22 cellular contexts compared by ENCODE assay signal in genomic region chr18:79918089-79919011, GRCh38. TPM values are rescaled to one million over a fixed set of nuclear protein-coding genes. Genes with fewer than 3 reads are reported as not detected.
DNase-seq lines count a peak whose midpoint lies in the region; ATAC-seq, FAIRE-seq and TF ChIP-seq lines count a peak whose summit lies in the region.
"Had no signal": no experiment of that assay in that cellular context is flagged by ENCODE, and none has a peak within 500 bp of the region (broad histone marks: within the 10 kb centered on the region; RNA-seq: fewer than 3 reads in every experiment).

No MANE protein-coding gene starts in this region.

- H3K4me3 Mint-ChIP-seq in stimulated activated naive CD8-positive, alpha-beta T cell treated with anti-CD3 and anti-CD28 coated beads, Interleukin-15, amount 100 ng/mL, for 72 hours = no peak overlapping the region

- H3K4me3 ChIP-seq in kidney (ENCODE audit: low read length in 2 of 2) = no peak overlapping the region
- no peak overlapping the region for H3K4me3 ChIP-seq in prostate gland
- H3K4me3 ChIP-seq: cardiac muscle cell, esophagus squamous epithelium, HAP-1, pancreas had no signal

- H3K27ac Mint-ChIP-seq in stimulated activated naive CD8-positive, alpha-beta T cell treated with anti-CD3 and anti-CD28 coated beads, Interleukin-15, amount 100 ng/mL, for 72 hours = peak overlapping the region in 1 of 2 donors; percentile 42

- CTCF ChIA-PET in HEK293T (lab: Yijun Ruan, JAX) = no interaction called here

- TF ChIP-seq POLR2A in prostate gland (IDR thresholded peaks at IDR 0.05) = no peak

- H3K4me1 ChIP-seq in kidney (ENCODE audit: control insufficient read depth in 1 of 2, insufficient read depth in 1 of 2, low read depth in 1 of 2, low read length in 2 of 2) (no peaks in the 10 kb centered on the region), prostate gland (replicated peaks) (no peaks in the 10 kb centered on the region)
- H3K4me1 ChIP-seq: esophagus squamous epithelium, HAP-1, pancreas had no signal

- H3K9me3 ChIP-seq in kidney (ENCODE audit: control insufficient read depth in 1 of 2, low read length in 2 of 2) (no peaks in the 10 kb centered on the region), prostate gland (no peaks in the 10 kb centered on the region)
- H3K9me3 ChIP-seq: esophagus squamous epithelium, HAP-1, pancreas, SK-N-SH had no signal

- H3K27ac ChIP-seq in kidney (ENCODE audit: low read depth in 2 of 2, low read length in 2 of 2) (no peak overlapping the region), prostate gland (no peak overlapping the region)
- H3K27ac ChIP-seq: cardiac muscle cell, esophagus squamous epithelium, pancreas had no signal

- H3K36me3 ChIP-seq in kidney (ENCODE audit: control insufficient read depth in 1 of 2, insufficient read depth in 2 of 2, low read length in 2 of 2) = peaks cover 11 to 14% of the 10 kb centered on the region in 2 donors
- H3K36me3 ChIP-seq in prostate gland = no peaks in the 10 kb centered on the region
- H3K36me3 ChIP-seq: cardiac muscle cell had no signal

- H3K4me1 Mint-ChIP-seq in stimulated activated naive CD8-positive, alpha-beta T cell treated with anti-CD3 and anti-CD28 coated beads, Interleukin-15, amount 100 ng/mL, for 72 hours = peaks cover 22% of the 10 kb centered on the region

- H3K27me3 Mint-ChIP-seq in stimulated activated naive CD8-positive, alpha-beta T cell treated with anti-CD3 and anti-CD28 coated beads, Interleukin-15, amount 100 ng/mL, for 72 hours = no peaks in the 10 kb centered on the region

- POLR2A ChIA-PET in HEK293T (lab: Yijun Ruan, JAX) = no interaction called here

- ATAC-seq in stimulated activated naive CD8-positive, alpha-beta T cell treated with anti-CD3 and anti-CD28 coated beads, Interleukin-15, amount 100 ng/mL, for 72 hours = peak; percentile 34
- ATAC-seq in stimulated activated naive CD8-positive, alpha-beta T cell treated with anti-CD3 and anti-CD28 coated beads, Interleukin-15, Interleukin-2, amounts not matched to agents 100 U/mL and 50 U/mL, for 24 hours = no peak
- ATAC-seq in HG03025 (IDR thresholded peaks at IDR 0.05; ENCODE audit: low FRiP score, unreplicated experiment) = no peak
- ATAC-seq: activated CD4-positive, CD25-positive, alpha-beta regulatory T cell treated with anti-CD3 and anti-CD28 coated beads, Interleukin-2, amount 50 U/mL, for 24 hours; Panc1; pancreas had no signal

- peak in 1 of 2 donors; percentile 4 for DNase-seq in stimulated activated naive CD8-positive, alpha-beta T cell treated with anti-CD3 and anti-CD28 coated beads, Interleukin-15, amount 100 ng/mL, for 72 hours
- no peak for DNase-seq in stimulated activated naive CD8-positive, alpha-beta T cell treated with anti-CD3 and anti-CD28 coated beads, Interleukin-15, Interleukin-2, amounts not matched to agents 100 U/mL and 50 U/mL, for 24 hours
- DNase-seq in kidney (peak; percentile 71), prostate gland (ENCODE audit: low spot score) (peak; percentile 2), HEK293T (ENCODE audit: extremely low spot score) (no peak), NCI-H1417 treated with DMSO at 0.1 percent for 48 hours (lab: John Stamatoyannopoulos, UW) (no peak)
- DNase-seq in central memory CD4-positive, alpha-beta T cell = no peak
- DNase-seq: activated gamma-delta T cell treated with Interleukin-2 at 50 U/mL for 16 hours, amniotic stem cell, DMS153, esophagus squamous epithelium, GDM1, MM.1S, NCI-H2029 treated with DMSO at 0.1 percent for 48 hours, SK-N-SH, T-helper 9 cell had no signal

- TF ChIP-seq CTCF in kidney (IDR thresholded peaks at IDR 0.05; ENCODE audit: borderline replicate concordance, extremely low read depth, insufficient read depth) (no peak), prostate gland (IDR thresholded peaks at IDR 0.05) (no peak)

- H3K9ac ChIP-seq in kidney (ENCODE audit: low read length in 2 of 2) = no peak overlapping the region
- H3K9ac ChIP-seq: SK-N-SH had no signal

- intact Hi-C loops in kidney (cut with DNase I) = no loop called here
- intact Hi-C loops in prostate gland (cut with DNase I) = no loop called here

- 96% methylated on average over 41 of the region's 42 CpGs for WGBS in prostate gland

- H3K9me3 Mint-ChIP-seq in stimulated activated naive CD8-positive, alpha-beta T cell treated with anti-CD3 and anti-CD28 coated beads, Interleukin-15, amount 100 ng/mL, for 72 hours = peaks cover 0 to 19% of the 10 kb centered on the region in 2 donors

- no peak for FAIRE-seq in kidney (lab: Jason Lieb, UNC)
- FAIRE-seq: pancreas had no signal

- no peaks in the 10 kb centered on the region for H3K27me3 ChIP-seq in prostate gland (replicated peaks; ENCODE audit: insufficient read depth)
- H3K27me3 ChIP-seq: cardiac muscle cell, esophagus squamous epithelium, pancreas had no signal

TF ChIP-seq in HEK293T, 16 proteins besides CTCF, POLR2A, EP300 and RAD21:
- TF ChIP-seq NFRKB (IDR thresholded peaks at IDR 0.05) = no peak
- no peak for TF ChIP-seq ELF4 (IDR thresholded peaks at IDR 0.05)
- no peak for TF ChIP-seq ARNT (IDR thresholded peaks at IDR 0.05)
- no peak for TF ChIP-seq FOXM1 (IDR thresholded peaks at IDR 0.05; ENCODE audit: borderline replicate concordance)
- TF ChIP-seq FOXA1 (IDR thresholded peaks at IDR 0.05) = no peak
- TF ChIP-seq TARDBP (IDR thresholded peaks at IDR 0.05) = no peak
- no peak for TF ChIP-seq HDGF (IDR thresholded peaks at IDR 0.05; ENCODE audit: borderline replicate concordance)
- TF ChIP-seq CTBP1 (IDR thresholded peaks at IDR 0.05; ENCODE audit: borderline replicate concordance) = no peak

RNA-seq across cellular contexts. Expression of gene SLC66A2, which starts 33.1 kb away (rescaled TPM):
- 45.5 TPM for total RNA-seq in kidney
- 41.9 TPM for polyA plus RNA-seq in kidney (ENCODE audit: insufficient read depth, low read depth, low replicate concordance)
- 10 to 100 TPM; 37.6 to 74.1 TPM for total RNA-seq in prostate gland

RNA-seq across cellular contexts. Expression of gene HSBP1L1, which starts 46.1 kb away (rescaled TPM):
- total RNA-seq in kidney (26.0 TPM), prostate gland (10 to 100 TPM; 20.4 to 66.9 TPM)
- 43.6 TPM for polyA plus RNA-seq in kidney (ENCODE audit: insufficient read depth, low read depth, low replicate concordance)

Comparison
In these comparisons a context has a peak if more than half of its experiments do, and no peak if none do; other contexts are left out.
1. DNase-seq: peak in kidney (single experiment) and prostate gland (single experiment); none in stimulated activated naive CD8-positive, alpha-beta T cell treated with anti-CD3 and anti-CD28 coated beads, Interleukin-15, Interleukin-2, amounts not matched to agents 100 U/mL and 50 U/mL, for 24 hours (single experiment), central memory CD4-positive, alpha-beta T cell (single experiment), HEK293T (single experiment) and NCI-H1417 treated with DMSO at 0.1 percent for 48 hours (single experiment).